In the genomic region with DNA sequence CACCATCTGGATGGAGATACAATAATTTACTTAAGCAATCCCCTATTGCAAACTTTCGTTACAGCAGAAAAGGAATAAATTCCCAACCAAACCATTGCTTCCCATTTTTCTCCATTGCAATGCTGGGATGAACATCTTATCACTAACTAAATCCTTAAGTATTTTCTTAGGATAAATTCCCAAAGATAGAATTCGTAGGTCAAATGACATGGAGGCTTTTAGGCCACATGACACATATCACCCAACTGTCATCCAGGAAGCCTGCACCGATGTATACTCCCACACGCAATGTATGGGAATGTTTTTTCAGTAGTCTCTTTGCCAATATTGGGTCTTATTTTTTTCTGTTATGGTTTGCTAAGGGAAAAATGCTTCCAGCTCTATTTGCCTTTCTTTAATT, we compare ENCODE assay signal across 1 cellular context.
TF ChIP-seq lines count a peak whose summit lies in the region.

No MANE protein-coding gene starts in this region.

TF ChIP-seq in HepG2, 621 proteins besides CTCF, POLR2A, EP300 and RAD21:
- TF ChIP-seq POLR2AphosphoS2 (IDR thresholded peaks at IDR 0.05; ENCODE audit: low read depth, low read length) (0 out of 2 replicates have a peak, but pooled peaks have one; percentile 60), ZNF766 (CRISPR knock-in tag; IDR thresholded peaks at IDR 0.05; ENCODE audit: borderline replicate concordance) (no peak)
